11 cellular contexts compared by ENCODE assay signal in the genomic region with DNA sequence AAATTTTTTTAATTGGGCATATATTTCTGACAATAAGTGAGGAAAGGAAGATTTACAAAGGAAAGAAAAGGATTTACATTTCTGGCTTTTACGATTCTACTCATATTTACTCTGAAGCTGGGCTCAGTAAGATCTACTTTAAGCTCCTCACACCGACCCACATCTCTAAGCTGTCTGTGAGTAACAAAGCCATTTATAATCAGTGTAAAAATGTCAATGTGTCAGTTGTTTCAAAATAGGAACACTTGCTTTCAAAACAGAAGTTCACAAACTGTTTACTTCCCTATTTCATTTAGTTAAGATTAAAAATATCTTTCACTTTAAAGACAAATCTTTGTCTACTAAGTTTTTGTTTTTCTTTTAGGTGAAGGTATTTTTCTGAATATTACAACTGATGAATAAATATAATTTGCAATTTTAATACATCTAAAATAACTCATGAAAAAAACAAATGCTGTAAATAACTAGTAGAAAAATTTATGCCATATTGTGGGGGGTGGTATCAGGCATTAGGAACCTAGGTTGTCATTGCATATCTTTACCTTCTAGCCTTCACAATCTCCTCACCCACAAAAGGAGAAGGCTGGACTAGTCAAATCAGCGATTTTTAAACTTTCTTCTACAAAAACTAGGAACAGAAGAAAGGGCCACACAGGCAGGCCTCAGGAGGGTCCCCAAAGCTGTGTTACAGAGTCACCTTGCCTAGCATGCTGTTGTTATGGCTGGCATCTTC.
DNase-seq lines count a peak whose midpoint lies in the region; ATAC-seq and TF ChIP-seq lines count a peak whose summit lies in the region.
"Had no signal": no experiment of that assay in that cellular context is flagged by ENCODE, and none has a peak within 500 bp of the region (broad histone marks: within the 10 kb centered on the region; RNA-seq: fewer than 3 reads in every experiment).

No MANE protein-coding gene starts in this region.

- peaks cover 92% of the 10 kb centered on the region for H3K79me2 ChIP-seq in smooth muscle cell (ENCODE audit: low read depth)

- H3K36me3 ChIP-seq in smooth muscle cell (ENCODE audit: low read depth) = no peaks in the 10 kb centered on the region

- no peak for ATAC-seq in activated naive CD8-positive, alpha-beta T cell treated with anti-CD3 and anti-CD28 coated beads, Interleukin-2, amount 50 U/mL, for 24 hours
- ATAC-seq in HG03571 (IDR thresholded peaks at IDR 0.05; ENCODE audit: unreplicated experiment) (peak; percentile 47), omental fat pad (ENCODE audit: low FRiP score) (no peak), foreskin keratinocyte (no peak)

- WGBS in smooth muscle cell (ENCODE audit: low lambda C conversion rate) = 52% methylated on average over 3 of the region's 3 CpGs

- no peaks in the 10 kb centered on the region for H3F3A ChIP-seq in smooth muscle cell (ENCODE audit: low read depth)

- no peaks in the 10 kb centered on the region for H3K9me3 ChIP-seq in smooth muscle cell (replicated peaks; ENCODE audit: low read depth)

- H3K4me1 ChIP-seq in smooth muscle cell (ENCODE audit: low read depth) (peaks cover 16% of the 10 kb centered on the region), foreskin keratinocyte (peaks cover 1% of the 10 kb centered on the region)

- no peak overlapping the region for H3K9ac ChIP-seq in smooth muscle cell (ENCODE audit: low read depth)
- H3K9ac ChIP-seq: KMS-11 had no signal

- no peak overlapping the region for H3K4me3 Mint-ChIP-seq in activated naive CD8-positive, alpha-beta T cell treated with anti-CD3 and anti-CD28 coated beads, Interleukin-2, amount 50 U/mL, for 24 hours
- no peak overlapping the region for H3K4me3 Mint-ChIP-seq in activated naive CD8-positive, alpha-beta T cell treated with anti-CD3 and anti-CD28 coated beads for 36 hours
- H3K4me3 Mint-ChIP-seq: T-helper 2 cell treated with Interferon-gamma antibody and Interleukin-4, amounts not matched to agents 5 μg/mL and 100 μg/mL, for 36 hours had no signal

- peak overlapping the region; percentile 53 for H3K27ac Mint-ChIP-seq in activated naive CD8-positive, alpha-beta T cell treated with anti-CD3 and anti-CD28 coated beads, Interleukin-2, amount 50 U/mL, for 24 hours
- no peak overlapping the region for H3K27ac Mint-ChIP-seq in activated naive CD8-positive, alpha-beta T cell treated with anti-CD3 and anti-CD28 coated beads for 36 hours
- H3K27ac Mint-ChIP-seq: T-helper 2 cell treated with Interferon-gamma antibody and Interleukin-4, amounts not matched to agents 5 μg/mL and 100 μg/mL, for 36 hours had no signal

- no peak overlapping the region for H2AFZ ChIP-seq in smooth muscle cell (ENCODE audit: low read depth)

- H3K27ac ChIP-seq in VCaP (peak overlapping the region; percentile 81), smooth muscle cell (ENCODE audit: low read depth) (no peak overlapping the region), foreskin keratinocyte (no peak overlapping the region)
- H3K27ac ChIP-seq: KMS-11 had no signal

- peaks cover 59% of the 10 kb centered on the region for H3K4me1 Mint-ChIP-seq in activated naive CD8-positive, alpha-beta T cell treated with anti-CD3 and anti-CD28 coated beads, Interleukin-2, amount 50 U/mL, for 24 hours
- peaks cover 48% of the 10 kb centered on the region for H3K4me1 Mint-ChIP-seq in activated naive CD8-positive, alpha-beta T cell treated with anti-CD3 and anti-CD28 coated beads for 36 hours

- H3K4me3 ChIP-seq in smooth muscle cell = no peak overlapping the region

- peaks cover 12% of the 10 kb centered on the region for H3K36me3 Mint-ChIP-seq in activated naive CD8-positive, alpha-beta T cell treated with anti-CD3 and anti-CD28 coated beads, Interleukin-2, amount 50 U/mL, for 24 hours (ENCODE audit: low read depth)
- peaks cover 11% of the 10 kb centered on the region for H3K36me3 Mint-ChIP-seq in activated naive CD8-positive, alpha-beta T cell treated with anti-CD3 and anti-CD28 coated beads for 36 hours

- TF ChIP-seq CTCF in VCaP (conservative IDR thresholded peaks at IDR 0.05) = no peak
- TF ChIP-seq CTCF in smooth muscle cell (IDR thresholded peaks at IDR 0.05; ENCODE audit: borderline replicate concordance, insufficient read depth, poor library complexity, severe bottlenecking) = no peak
- no peak for TF ChIP-seq CTCF in omental fat pad (IDR thresholded peaks at IDR 0.05)
- TF ChIP-seq CTCF in foreskin keratinocyte (conservative IDR thresholded peaks at IDR 0.05) = no peak

- no peak for DNase-seq in activated naive CD8-positive, alpha-beta T cell treated with anti-CD3 and anti-CD28 coated beads, Interleukin-2, amount 50 U/mL, for 24 hours
- DNase-seq in activated naive CD8-positive, alpha-beta T cell treated with anti-CD3 and anti-CD28 coated beads for 36 hours = no peak
- DNase-seq in smooth muscle cell (lab: John Stamatoyannopoulos, UW; ENCODE audit: unreplicated experiment) (no peak), omental fat pad (ENCODE audit: low spot score) (no peak), foreskin keratinocyte (no peak)
- DNase-seq in activated naive CD4-positive, alpha-beta T cell treated with anti-CD3 and anti-CD28 coated beads, Interleukin-2, amount 50 U/mL, for 16 hours = no peak
- DNase-seq: NCI-H510A had no signal

- no peaks in the 10 kb centered on the region for H3K27me3 ChIP-seq in smooth muscle cell (ENCODE audit: low read depth)
- no peaks in the 10 kb centered on the region for H3K27me3 ChIP-seq in foreskin keratinocyte

- H4K20me1 ChIP-seq in smooth muscle cell (ENCODE audit: low read depth) = peaks cover 100% of the 10 kb centered on the region

- peaks cover 6% of the 10 kb centered on the region for H3K9me3 Mint-ChIP-seq in activated naive CD8-positive, alpha-beta T cell treated with anti-CD3 and anti-CD28 coated beads, Interleukin-2, amount 50 U/mL, for 24 hours
- peaks cover 2% of the 10 kb centered on the region for H3K9me3 Mint-ChIP-seq in activated naive CD8-positive, alpha-beta T cell treated with anti-CD3 and anti-CD28 coated beads for 36 hours

- no peaks in the 10 kb centered on the region for H3K27me3 Mint-ChIP-seq in activated naive CD8-positive, alpha-beta T cell treated with anti-CD3 and anti-CD28 coated beads, Interleukin-2, amount 50 U/mL, for 24 hours
- no peaks in the 10 kb centered on the region for H3K27me3 Mint-ChIP-seq in activated naive CD8-positive, alpha-beta T cell treated with anti-CD3 and anti-CD28 coated beads for 36 hours

- H3K4me2 ChIP-seq in smooth muscle cell = peak overlapping the region; percentile 1
- H3K4me2 ChIP-seq: KMS-11 had no signal
